1 cellular context compared by ENCODE assay signal in the genomic region with DNA sequence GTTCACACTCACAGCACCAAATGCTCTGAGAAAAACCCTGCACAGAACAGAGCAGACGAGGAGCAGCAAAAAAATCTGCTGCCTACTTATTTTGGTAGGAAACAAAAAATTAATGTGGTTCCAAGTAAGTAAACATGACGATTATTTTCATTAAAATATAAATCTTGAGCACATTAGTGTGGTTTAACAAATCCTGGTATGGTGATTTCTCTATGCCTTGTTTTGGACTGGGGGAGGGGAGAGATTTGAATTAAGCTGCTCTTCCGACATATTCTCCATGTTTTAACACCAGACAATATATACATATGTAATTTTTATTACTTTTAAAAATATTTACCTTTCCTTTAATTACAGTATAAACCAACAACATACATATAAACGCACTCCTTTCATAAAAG.
TF ChIP-seq lines count a peak whose summit lies in the region.

No MANE protein-coding gene starts in this region.

TF ChIP-seq in HCT116, 20 proteins besides CTCF, POLR2A, EP300 and RAD21 (continued from another document):
- TF ChIP-seq, protein P1, sequence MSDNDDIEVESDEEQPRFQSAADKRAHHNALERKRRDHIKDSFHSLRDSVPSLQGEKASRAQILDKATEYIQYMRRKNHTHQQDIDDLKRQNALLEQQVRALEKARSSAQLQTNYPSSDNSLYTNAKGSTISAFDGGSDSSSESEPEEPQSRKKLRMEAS (IDR thresholded peaks at IDR 0.05), result no peak
- no peak for TF ChIP-seq FOSL1 (IDR thresholded peaks at IDR 0.05; ENCODE audit: low read depth)
